ENCODE assay signal across 19 cellular contexts in the genomic region with DNA sequence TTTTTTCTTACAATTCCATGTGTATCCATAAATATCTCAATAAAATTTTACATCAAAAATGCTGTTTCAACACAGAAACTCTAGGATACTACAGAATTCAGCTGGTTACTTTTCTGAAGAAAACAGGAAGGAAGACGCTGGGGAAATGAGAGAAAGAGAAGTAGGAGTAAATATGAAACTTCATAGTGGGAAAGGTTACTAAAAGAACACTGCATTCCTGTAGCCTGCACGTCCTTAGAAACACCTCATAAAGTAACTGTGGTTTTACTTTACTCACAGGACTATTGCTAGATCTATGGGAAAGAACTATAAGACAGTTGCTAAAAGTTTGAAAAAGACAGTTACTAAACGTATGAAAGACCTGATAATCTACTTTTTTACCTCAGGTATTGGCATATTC.
DNase-seq lines count a peak whose midpoint lies in the region; ATAC-seq and TF ChIP-seq lines count a peak whose summit lies in the region.
"Had no signal": no experiment of that assay in that cellular context is flagged by ENCODE, and none has a peak within 500 bp of the region (broad histone marks: within the 10 kb centered on the region; RNA-seq: fewer than 3 reads in every experiment).

No MANE protein-coding gene starts in this region.

- H3K36me3 Mint-ChIP-seq in activated T-cell treated with anti-CD3 and anti-CD28 coated beads, Interleukin-2, amount 50 U/mL, for 24 hours (ENCODE audit: low read depth): peaks cover 5% of the 10 kb centered on the region

- in situ Hi-C loops in brain microvascular endothelial cell (cut with HindIII; ENCODE audit: low pct_ligation_motif_present, low sequenced_read_pairs): no loop called here

- peaks cover 12% of the 10 kb centered on the region for H3K27me3 Mint-ChIP-seq in activated T-cell treated with anti-CD3 and anti-CD28 coated beads, Interleukin-2, amount 50 U/mL, for 24 hours

- H3K27ac Mint-ChIP-seq in activated T-cell treated with anti-CD3 and anti-CD28 coated beads, Interleukin-2, amount 50 U/mL, for 24 hours: peak overlapping the region; percentile 53
- H3K27ac Mint-ChIP-seq: GM23338 had no signal

- peaks cover 33% of the 10 kb centered on the region for H3K4me1 Mint-ChIP-seq in activated T-cell treated with anti-CD3 and anti-CD28 coated beads, Interleukin-2, amount 50 U/mL, for 24 hours (ENCODE audit: low read depth)

- H3K27ac ChIP-seq in brain microvascular endothelial cell: no peak overlapping the region
- H3K27ac ChIP-seq: SK-N-MC, testis had no signal

- H3K9me3 Mint-ChIP-seq in activated T-cell treated with anti-CD3 and anti-CD28 coated beads, Interleukin-2, amount 50 U/mL, for 24 hours: no peaks in the 10 kb centered on the region
- H3K9me3 Mint-ChIP-seq: GM23338 had no signal

- H3K4me3 ChIP-seq in brain microvascular endothelial cell (ENCODE audit: low read depth, low read length): no peak overlapping the region
- H3K4me3 ChIP-seq: GM23338, SK-N-MC, testis had no signal

- H3K36me3 ChIP-seq in brain microvascular endothelial cell (replicated peaks): no peaks in the 10 kb centered on the region

- no peak overlapping the region for H3K4me3 Mint-ChIP-seq in activated T-cell treated with anti-CD3 and anti-CD28 coated beads, Interleukin-2, amount 50 U/mL, for 24 hours
- H3K4me3 Mint-ChIP-seq: GM23338 had no signal

- H3K27me3 ChIP-seq in brain microvascular endothelial cell (replicated peaks): no peaks in the 10 kb centered on the region
- H3K27me3 ChIP-seq: testis had no signal

- peak; percentile 43 for ATAC-seq in GM21786 (IDR thresholded peaks at IDR 0.05; ENCODE audit: unreplicated experiment)
- ATAC-seq: GM23338 had no signal

- no peak for DNase-seq in activated T-cell treated with anti-CD3 and anti-CD28 coated beads, Interleukin-2, amount 50 U/mL, for 24 hours
- no peak for DNase-seq in activated T-cell treated with anti-CD3 and anti-CD28 coated beads, Interleukin-2, amount 50 U/mL, for 48 hours
- DNase-seq in MV-4-11 (lab: John Stamatoyannopoulos, UW) (peak; percentile 47), pons (ENCODE audit: low spot score) (peak; percentile 4), brain microvascular endothelial cell (no peak), DMS79 (lab: John Stamatoyannopoulos, UW) (no peak), DMS 273 (lab: John Stamatoyannopoulos, UW; ENCODE audit: unreplicated experiment) (no peak)
- DNase-seq: ACHN, activated T-cell treated with anti-CD3 and anti-CD28 coated beads for 4 hours, Caco-2, cortex of kidney, erythroblast, kidney, NCI-H2171 treated with DMSO at 0.1 percent for 48 hours, small intestine, testis had no signal

- no peak for TF ChIP-seq CTCF in brain microvascular endothelial cell (IDR thresholded peaks at IDR 0.05; ENCODE audit: low read depth, low read length, missing control alignments)

Comparison
In these comparisons a context has a peak if more than half of its experiments do, and no peak if none do; other contexts are left out.
1. DNase-seq: peak in MV-4-11 (single experiment) and pons (single experiment); none in activated T-cell treated with anti-CD3 and anti-CD28 coated beads, Interleukin-2, amount 50 U/mL, for 24 hours (single experiment), activated T-cell treated with anti-CD3 and anti-CD28 coated beads, Interleukin-2, amount 50 U/mL, for 48 hours (0 of 2), brain microvascular endothelial cell (single experiment), DMS79 (single experiment) and DMS 273 (single experiment).